Comparison of ENCODE assay signal across 19 cellular contexts in the genomic region with DNA sequence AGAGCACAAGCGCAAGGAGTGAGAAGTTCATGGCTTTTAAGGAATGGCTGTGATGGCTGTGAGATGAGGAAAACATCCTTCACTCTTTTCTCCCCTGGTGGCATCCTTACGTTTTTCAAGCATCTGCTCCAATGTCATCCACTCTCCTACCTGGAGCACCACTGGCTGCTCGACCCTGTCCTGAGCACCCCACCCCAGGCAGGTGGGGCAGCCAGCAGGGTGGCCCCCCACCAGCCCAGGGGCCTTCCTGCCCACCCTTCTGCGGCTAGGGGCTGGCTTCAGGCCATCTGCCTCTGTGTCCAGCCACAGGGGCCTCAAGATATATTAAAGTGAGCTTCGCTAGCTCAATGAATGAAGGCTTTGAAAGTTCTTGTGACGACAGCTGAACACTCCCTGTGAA. TPM values are rescaled to one million over a fixed set of nuclear protein-coding genes. Genes with fewer than 3 reads are reported as not detected.
DNase-seq lines count a peak whose midpoint lies in the region; ATAC-seq, FAIRE-seq and TF ChIP-seq lines count a peak whose summit lies in the region.
"Had no signal": no experiment of that assay in that cellular context is flagged by ENCODE, and none has a peak within 500 bp of the region (broad histone marks: within the 10 kb centered on the region; RNA-seq: fewer than 3 reads in every experiment).

No MANE protein-coding gene starts in this region.

- H2AK9ac ChIP-seq in IMR-90 (replicated peaks; ENCODE audit: low read depth, low read length, poor library complexity), result no peak overlapping the region

- H3K27ac Mint-ChIP-seq in activated T-cell treated with anti-CD3 and anti-CD28 coated beads, Interleukin-2, amount 50 U/mL, for 24 hours, result peak overlapping the region; percentile 6
- peak overlapping the region; percentile 60 for H3K27ac Mint-ChIP-seq in osteocyte (ENCODE audit: unreplicated experiment)
- H3K27ac Mint-ChIP-seq: HFFc6 had no signal

- peaks cover 62% of the 10 kb centered on the region for H3K4me1 Mint-ChIP-seq in activated T-cell treated with anti-CD3 and anti-CD28 coated beads, Interleukin-2, amount 50 U/mL, for 24 hours (ENCODE audit: low read depth)
- peaks cover 41% of the 10 kb centered on the region for H3K4me1 Mint-ChIP-seq in osteocyte (ENCODE audit: unreplicated experiment)

- H3K9ac ChIP-seq in IMR-90 (ENCODE audit: low read depth, low read length), result no peak overlapping the region
- no peak overlapping the region for H3K9ac ChIP-seq in kidney (ENCODE audit: low read length in 2 of 2)
- H3K9ac ChIP-seq: BLaER1 treated with 17β-estradiol and CSF1 and Interleukin-3, amounts not matched to agents 10 nM and 100 nM had no signal

- H3K36me3 Mint-ChIP-seq in activated T-cell treated with anti-CD3 and anti-CD28 coated beads, Interleukin-2, amount 50 U/mL, for 24 hours (ENCODE audit: low read depth), result peaks cover 30% of the 10 kb centered on the region
- H3K36me3 Mint-ChIP-seq in osteocyte (ENCODE audit: unreplicated experiment), result peaks cover 7% of the 10 kb centered on the region

- no peaks in the 10 kb centered on the region for H3K27me3 Mint-ChIP-seq in activated T-cell treated with anti-CD3 and anti-CD28 coated beads, Interleukin-2, amount 50 U/mL, for 24 hours
- H3K27me3 Mint-ChIP-seq in osteocyte (ENCODE audit: unreplicated experiment), result no peaks in the 10 kb centered on the region
- H3K27me3 Mint-ChIP-seq: CD4-positive, CD25-positive, alpha-beta regulatory T cell had no signal

- H3K9me3 Mint-ChIP-seq in activated T-cell treated with anti-CD3 and anti-CD28 coated beads, Interleukin-2, amount 50 U/mL, for 24 hours, result no peaks in the 10 kb centered on the region
- no peaks in the 10 kb centered on the region for H3K9me3 Mint-ChIP-seq in osteocyte (ENCODE audit: unreplicated experiment)
- H3K9me3 Mint-ChIP-seq: CD4-positive, CD25-positive, alpha-beta regulatory T cell; HFFc6 had no signal

- POLR2A ChIA-PET in IMR-90 (lab: Charles Lee; ENCODE audit: unreplicated experiment), result no interaction called here

- no peak overlapping the region for H3K27ac ChIP-seq in IMR-90 (ENCODE audit: insufficient read depth, low read length)
- H3K27ac ChIP-seq in kidney (ENCODE audit: low read depth in 2 of 2, low read length in 2 of 2), result no peak overlapping the region
- H3K27ac ChIP-seq: BLaER1 treated with 17β-estradiol and CSF1 and Interleukin-3, amounts not matched to agents 10 nM and 100 nM; HL-60 had no signal

- no peak overlapping the region for H3K56ac ChIP-seq in IMR-90 (ENCODE audit: extremely low read depth, insufficient read depth, low read length)

- no peak overlapping the region for H3K23ac ChIP-seq in IMR-90 (ENCODE audit: low read depth, low read length)

- no peak overlapping the region for H3K4me3 Mint-ChIP-seq in activated T-cell treated with anti-CD3 and anti-CD28 coated beads, Interleukin-2, amount 50 U/mL, for 24 hours
- no peak overlapping the region for H3K4me3 Mint-ChIP-seq in osteocyte (ENCODE audit: unreplicated experiment)
- H3K4me3 Mint-ChIP-seq: CD4-positive, CD25-positive, alpha-beta regulatory T cell; HFFc6 had no signal

- CTCF ChIA-PET in IMR-90 (lab: Yijun Ruan, JAX), result interaction anchor here (0.9 kb wide), 1 partner anchor 126 kb away, joined by 3 read pairs; no protein-coding TSS in a partner anchor

- no peak for TF ChIP-seq RAD21 in IMR-90 (IDR thresholded peaks at IDR 0.05; ENCODE audit: low read length)

- no peak overlapping the region for H4K91ac ChIP-seq in IMR-90 (ENCODE audit: insufficient read depth, low read depth, low read length)

- no peak overlapping the region for H2BK120ac ChIP-seq in IMR-90 (ENCODE audit: low read depth, low read length)

- no peak overlapping the region for H2AFZ ChIP-seq in IMR-90 (replicated peaks; ENCODE audit: low read length, poor library complexity)

- peaks cover 37 to 76% of the 10 kb centered on the region in 2 experiments for H3K79me1 ChIP-seq in IMR-90 (ENCODE audit: low read depth in 1 of 2, low read length in 2 of 2)

- H3K4me3 ChIP-seq in IMR-90 (ENCODE audit: insufficient read depth, low read depth, low read length) (no peak overlapping the region), kidney (ENCODE audit: low read length in 2 of 2) (no peak overlapping the region)
- H3K4me3 ChIP-seq: BLaER1 treated with 17β-estradiol and CSF1 and Interleukin-3, amounts not matched to agents 10 nM and 100 nM; GM12878 had no signal

- H2BK15ac ChIP-seq in IMR-90 (ENCODE audit: low read depth, low read length), result no peak overlapping the region

- peaks cover 4% of the 10 kb centered on the region; the same call in 1 of the 2 replicates for H3K36me3 ChIP-seq in IMR-90 (ENCODE audit: control insufficient read depth, insufficient read depth, low read length)
- no peaks in the 10 kb centered on the region for H3K36me3 ChIP-seq in kidney (ENCODE audit: control insufficient read depth in 1 of 2, insufficient read depth in 2 of 2, low read length in 2 of 2)

- H3K9me3 ChIP-seq in IMR-90 (ENCODE audit: control insufficient read depth, insufficient read depth, low read length) (no peaks in the 10 kb centered on the region), kidney (ENCODE audit: control insufficient read depth in 1 of 2, low read length in 2 of 2) (no peaks in the 10 kb centered on the region)
- H3K9me3 ChIP-seq: BLaER1 treated with 17β-estradiol and CSF1 and Interleukin-3, amounts not matched to agents 10 nM and 100 nM had no signal

- in situ Hi-C loops in IMR-90 (cut with MboI; ENCODE audit: low sequenced_read_pairs), result no loop called here

- H4K20me1 ChIP-seq in IMR-90 (ENCODE audit: insufficient read depth, low read length), result peaks cover 6% of the 10 kb centered on the region; the same call in 1 of the 2 replicates

- no peak for TF ChIP-seq POLR2A in IMR-90 (IDR thresholded peaks at IDR 0.05; ENCODE audit: low read depth, low read length)

- H2BK5ac ChIP-seq in IMR-90 (ENCODE audit: low read depth, low read length, poor library complexity, severe bottlenecking), result no peak overlapping the region

- ATAC-seq in IMR-90 (ENCODE audit: low read depth) (no peak), HG02763 (IDR thresholded peaks at IDR 0.05; ENCODE audit: unreplicated experiment) (no peak), HG02642 (IDR thresholded peaks at IDR 0.05; ENCODE audit: poor library complexity, unreplicated experiment) (no peak)
- ATAC-seq: GM12878 had no signal

- DNase-seq in activated T-cell treated with anti-CD3 and anti-CD28 coated beads, Interleukin-2, amount 50 U/mL, for 24 hours, result no peak
- no peak for DNase-seq in activated T-cell treated with anti-CD3 and anti-CD28 coated beads, Interleukin-2, amount 50 U/mL, for 48 hours
- DNase-seq in IMR-90, result no peak
- peak; percentile 7 for DNase-seq in kidney
- peak; percentile 60 for DNase-seq in osteocyte (ENCODE audit: extremely low spot score, unreplicated experiment)
- DNase-seq: 8988T; AML-193; Calu3; CD4-positive, CD25-positive, alpha-beta regulatory T cell; DMS79; GOT3; HCEC 1CT; HFFc6 had no signal

- H3K4me2 ChIP-seq in IMR-90 (ENCODE audit: low read depth, low read length), result no peak overlapping the region
- H3K4me2 ChIP-seq: BLaER1 treated with 17β-estradiol and CSF1 and Interleukin-3, amounts not matched to agents 10 nM and 100 nM had no signal

- H3K18ac ChIP-seq in IMR-90 (ENCODE audit: low read depth, low read length), result no peak overlapping the region

- no peak overlapping the region for H2AK5ac ChIP-seq in IMR-90 (ENCODE audit: low read depth, low read length)

- H3K4ac ChIP-seq in IMR-90 (ENCODE audit: low read depth, low read length), result peak overlapping the region; percentile 33; the same call in 1 of the 2 replicates

- H4K5ac ChIP-seq in IMR-90 (ENCODE audit: low read depth, low read length), result no peak overlapping the region

- no TSS peak for BruUV-seq in IMR-90 (replicated peaks; lab: Mats Ljungman, UMichigan)

- WGBS in IMR-90 (ENCODE audit: extremely low coverage in 2 of 2, insufficient read length in 1 of 2), 2 experiments, result no CpG with 5 or more reads among the region's 6 CpGs

- no peak overlapping the region for H3K14ac ChIP-seq in IMR-90 (replicated peaks; ENCODE audit: low read depth, low read length)

- no peaks in the 10 kb centered on the region for H3K27me3 ChIP-seq in IMR-90 (ENCODE audit: control insufficient read depth, insufficient read depth, low read length)

- no peak for TF ChIP-seq CTCF in IMR-90 (conservative IDR thresholded peaks at IDR 0.05; ENCODE audit: low read depth, low read length)
- no peak for TF ChIP-seq CTCF in kidney (IDR thresholded peaks at IDR 0.05; ENCODE audit: borderline replicate concordance, extremely low read depth, insufficient read depth)
- TF ChIP-seq CTCF in osteocyte (IDR thresholded peaks at IDR 0.05), result no peak

- dilution Hi-C loops in IMR-90 (cut with HindIII; ENCODE audit: low sequenced_read_pairs, unreplicated experiment), result no loop called here

- no peak overlapping the region for H2BK20ac ChIP-seq in IMR-90 (ENCODE audit: low read depth, low read length)

- H4K8ac ChIP-seq in IMR-90 (ENCODE audit: low read depth in 2 of 2, low read length in 2 of 2), result no peak overlapping the region

- intact Hi-C loops in IMR-90 (cut with micrococcal nuclease) (no loop called here), kidney (cut with DNase I) (no loop called here)

- no peak for FAIRE-seq in kidney (lab: Jason Lieb, UNC)
- FAIRE-seq: GM12878, GM18507 had no signal

- peaks cover 30% of the 10 kb centered on the region for H3K9me1 ChIP-seq in IMR-90 (ENCODE audit: insufficient read depth, low read length)

- peaks cover 5% of the 10 kb centered on the region for H3K4me1 ChIP-seq in IMR-90 (ENCODE audit: control insufficient read depth, insufficient read depth, low read length)
- no peaks in the 10 kb centered on the region for H3K4me1 ChIP-seq in kidney (ENCODE audit: control insufficient read depth in 1 of 2, insufficient read depth in 1 of 2, low read depth in 1 of 2, low read length in 2 of 2)

TF ChIP-seq in IMR-90, 13 proteins besides CTCF, POLR2A, EP300 and RAD21:
- no peak for TF ChIP-seq USF2 (IDR thresholded peaks at IDR 0.05; ENCODE audit: low read depth, low read length)
- TF ChIP-seq RFX5 (IDR thresholded peaks at IDR 0.05; ENCODE audit: low read depth, low read length), result no peak
- TF ChIP-seq SMC3 (IDR thresholded peaks at IDR 0.05; ENCODE audit: low read depth, low read length), result no peak
TF ChIP-seq in IMR-90: peak in this region for 0.

RNA-seq across cellular contexts. Expression of gene ATP10A, which starts 56.1 kb away (rescaled TPM):
- total RNA-seq in IMR-90 (2012; rRNA removed) (12.8 and 13.8 TPM in 2 replicates), kidney (6.8 TPM), osteocyte (71.9 and 74.2 TPM in 2 replicates)
- polyA plus RNA-seq in IMR-90 (2012; rRNA removed) (16.0 and 16.9 TPM in 2 replicates), kidney (ENCODE audit: insufficient read depth, low read depth, low replicate concordance) (4.0 TPM)
- polyA plus RNA-seq in IMR-90 (2012; cell fraction: cytosol; rRNA removed), result 8.3 and 9.4 TPM in 2 replicates
- 23.5 and 28.3 TPM in 2 replicates for polyA plus RNA-seq in IMR-90 (2012; cell fraction: nucleus; rRNA removed; ENCODE audit: low replicate concordance)

Comparison
In these comparisons a context has a peak if more than half of its experiments do, and no peak if none do; other contexts are left out.
1. DNase-seq: peak in kidney (single experiment) and osteocyte (single experiment); none in activated T-cell treated with anti-CD3 and anti-CD28 coated beads, Interleukin-2, amount 50 U/mL, for 24 hours (single experiment), activated T-cell treated with anti-CD3 and anti-CD28 coated beads, Interleukin-2, amount 50 U/mL, for 48 hours (0 of 2) and IMR-90 (single experiment).